ENCODE assay signal across 8 cellular contexts in the genomic region with DNA sequence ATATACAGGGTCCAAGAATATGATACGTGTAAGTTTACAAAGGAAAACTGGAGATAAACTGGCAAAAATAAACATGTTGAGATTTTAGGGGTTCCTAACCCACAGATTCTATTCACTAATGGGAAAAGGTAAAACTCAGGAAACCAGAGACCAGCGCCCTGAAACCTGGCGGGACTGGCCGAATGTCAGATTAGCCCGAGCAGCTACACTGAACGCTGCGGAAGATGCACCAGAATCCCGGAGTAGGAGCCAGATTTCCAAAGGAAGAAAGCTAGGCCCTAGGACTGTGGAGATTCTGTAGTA. TPM values are rescaled to one million over a fixed set of nuclear protein-coding genes. Genes with fewer than 3 reads are reported as not detected.
DNase-seq lines count a peak whose midpoint lies in the region; ATAC-seq and TF ChIP-seq lines count a peak whose summit lies in the region.

No MANE protein-coding gene starts in this region.

- H3K23ac ChIP-seq in H9 (ENCODE audit: insufficient read length, low read depth, low read length), result no peak overlapping the region

- peak overlapping the region; percentile 88 for H3K4me3 ChIP-seq in OCI-LY1 (ENCODE audit: low read depth, low read length, poor library complexity, severe bottlenecking)
- H3K4me3 ChIP-seq in osteoblast (ENCODE audit: insufficient read depth, low read length), result peak overlapping the region; percentile 80

- no peak overlapping the region for H2BK120ac ChIP-seq in H9 (ENCODE audit: low read depth, low read length, poor library complexity, severe bottlenecking)

- H3K36me3 ChIP-seq in ES-I3 (ENCODE audit: insufficient read depth, low read length) (peaks cover 4% of the 10 kb centered on the region; the same call in 1 of the 2 replicates), OCI-LY1 (ENCODE audit: insufficient read depth, low read length) (peaks cover 29% of the 10 kb centered on the region), osteoblast (ENCODE audit: insufficient read depth, low read length) (peaks cover 7% of the 10 kb centered on the region)

- H2BK5ac ChIP-seq in H9 (ENCODE audit: insufficient read length, low read length), result no peak overlapping the region

- peak overlapping the region; percentile 98 to 100 (median 99) for H3K27ac Mint-ChIP-seq in H9

- H3F3A ChIP-seq in OCI-LY1 (ENCODE audit: insufficient read depth, low read length), result no peaks in the 10 kb centered on the region

- peak overlapping the region; percentile 46 for H2AFZ ChIP-seq in H9 (ENCODE audit: low read length)
- peak overlapping the region; percentile 97 for H2AFZ ChIP-seq in OCI-LY1 (ENCODE audit: low read length)
- H2AFZ ChIP-seq in osteoblast (ENCODE audit: low read length), result peak overlapping the region; percentile 95

- no peak overlapping the region for H2BK12ac ChIP-seq in H9 (ENCODE audit: insufficient read length, low read depth, low read length)

- H3K56ac ChIP-seq in H9 (ENCODE audit: insufficient read length, low read depth, low read length), result no peak overlapping the region

- peaks cover 0 to 2% of the 10 kb centered on the region in 2 experiments; a peak in 2 of 5 replicates for H3K9me3 Mint-ChIP-seq in H9

- no peak overlapping the region for H3K27ac ChIP-seq in H9 (ENCODE audit: insufficient read length, low read depth, low read length)
- H3K27ac ChIP-seq in OCI-LY1 (ENCODE audit: low read depth, low read length, poor library complexity, severe bottlenecking), result peak overlapping the region; percentile 63
- peak overlapping the region; percentile 89 for H3K27ac ChIP-seq in osteoblast (ENCODE audit: low read depth, low read length)

- peak overlapping the region in 1 of 2 experiments; percentile 99; a peak in 4 of 5 replicates for H3K4me3 Mint-ChIP-seq in H9

- peaks cover 2 to 5% of the 10 kb centered on the region in 2 experiments; a peak in 2 of 4 replicates for H3K4me1 Mint-ChIP-seq in H9

- no peak overlapping the region for H4K8ac ChIP-seq in H9 (replicated peaks; ENCODE audit: insufficient read length, low read depth, low read length)

- H3K23me2 ChIP-seq in H9 (ENCODE audit: insufficient read length, low read depth, low read length, poor library complexity, severe bottlenecking), result no peaks in the 10 kb centered on the region

- H3K79me2 ChIP-seq in H9 (ENCODE audit: insufficient read depth, low read length) (peaks cover 36% of the 10 kb centered on the region), OCI-LY1 (ENCODE audit: insufficient read depth, low read length) (peaks cover 43% of the 10 kb centered on the region), osteoblast (ENCODE audit: insufficient read depth, low read length) (peaks cover 44% of the 10 kb centered on the region)

- peak overlapping the region; percentile 84 for H3K4me2 ChIP-seq in H9 (ENCODE audit: insufficient read depth, insufficient read length, low read length)
- peak overlapping the region; percentile 86 for H3K4me2 ChIP-seq in OCI-LY1 (ENCODE audit: low read length)
- peak overlapping the region; percentile 93 for H3K4me2 ChIP-seq in osteoblast (ENCODE audit: insufficient read depth, low read length)

- H3K9me2 ChIP-seq in OCI-LY1 (ENCODE audit: low read depth, low read length), result no peaks in the 10 kb centered on the region

- H2BK20ac ChIP-seq in H9 (ENCODE audit: low read depth, low read length, poor library complexity, severe bottlenecking), result no peak overlapping the region

- TF ChIP-seq CTCF in H9 (conservative IDR thresholded peaks at IDR 0.05) (no peak), OCI-LY1 (IDR thresholded peaks at IDR 0.05; ENCODE audit: low read length) (no peak), osteoblast (IDR thresholded peaks at IDR 0.05; ENCODE audit: extremely low read depth, low read depth, low read length) (no peak)

- no peak overlapping the region for H2AK5ac ChIP-seq in H9 (ENCODE audit: insufficient read length, low read length)

- no peaks in the 10 kb centered on the region; the same call in 1 of the 2 replicates for H3K27me3 Mint-ChIP-seq in H9 (ENCODE audit: low read depth)

- H4K20me1 ChIP-seq in H9 (ENCODE audit: control insufficient read depth, insufficient read depth, insufficient read length) (no peaks in the 10 kb centered on the region), OCI-LY1 (ENCODE audit: insufficient read depth, low read length) (no peaks in the 10 kb centered on the region), osteoblast (ENCODE audit: insufficient read depth, low read length) (peaks cover 13% of the 10 kb centered on the region)

- H3K27me3 ChIP-seq in H9 (ENCODE audit: insufficient read depth, low read length) (no peaks in the 10 kb centered on the region), OCI-LY1 (ENCODE audit: insufficient read depth, low read length) (no peaks in the 10 kb centered on the region), osteoblast (ENCODE audit: insufficient read depth, low read length) (no peaks in the 10 kb centered on the region)

- DNase-seq in H9 (no peak), osteoblast (ENCODE audit: insufficient read length, low spot score, missing footprints) (peak; percentile 44), NCI-H2171 treated with DMSO at 0.1 percent for 48 hours (lab: John Stamatoyannopoulos, UW) (no peak), NCI-H748 treated with DMSO at 0.1 percent for 48 hours (lab: John Stamatoyannopoulos, UW) (no peak), NAMALWA (ENCODE audit: low spot score) (no peak)

- peaks cover 2% of the 10 kb centered on the region for H3K79me1 ChIP-seq in H9 (ENCODE audit: insufficient read depth, low read depth, low read length, poor library complexity, severe bottlenecking)

- no peak overlapping the region for H3T11ph ChIP-seq in H9 (ENCODE audit: low read length)

- no peak overlapping the region for H4K91ac ChIP-seq in H9 (ENCODE audit: insufficient read length, low read depth, low read length)

- H3K9me3 ChIP-seq in ES-I3 (ENCODE audit: control insufficient read depth, insufficient read depth, low read length) (no peaks in the 10 kb centered on the region), H9 (ENCODE audit: control insufficient read depth, low read depth, low read length) (no peaks in the 10 kb centered on the region), OCI-LY1 (ENCODE audit: low read length) (no peaks in the 10 kb centered on the region), osteoblast (ENCODE audit: low read depth, low read length) (no peaks in the 10 kb centered on the region)

- no peak overlapping the region for H3K18ac ChIP-seq in H9 (ENCODE audit: insufficient read length, low read depth, low read length)

- H3K9ac ChIP-seq in ES-I3 (ENCODE audit: low read depth, low read length) (peak overlapping the region; percentile 66), H9 (ENCODE audit: extremely low read depth, insufficient read length, low read length) (peak overlapping the region; percentile 85), OCI-LY1 (ENCODE audit: low read length) (peak overlapping the region; percentile 96)

- H2BK15ac ChIP-seq in H9 (ENCODE audit: low read depth, low read length), result no peak overlapping the region

- WGBS in H9 (ENCODE audit: extremely low coverage, insufficient read length, low lambda C conversion rate), result no CpG with 5 or more reads among the region's 8 CpGs

- no peak overlapping the region for H3K4ac ChIP-seq in H9 (ENCODE audit: low read depth, low read length)

- H3K36me3 Mint-ChIP-seq in H9 (ENCODE audit: insufficient read depth in 1 of 3, low read depth in 3 of 3), result peaks cover 0 to 4% (median 0%) of the 10 kb centered on the region in 3 experiments; a peak in 3 of 7 replicates

- no peaks in the 10 kb centered on the region; the same call in 1 of the 2 replicates for H3K4me1 ChIP-seq in ES-I3 (ENCODE audit: insufficient read depth, low read length)
- H3K4me1 ChIP-seq in H9 (ENCODE audit: insufficient read depth, low read length), result no peaks in the 10 kb centered on the region; the same call in 1 of the 2 replicates
- H3K4me1 ChIP-seq in OCI-LY1 (ENCODE audit: insufficient read depth, low read length, severe bottlenecking), result peaks cover 35% of the 10 kb centered on the region
- H3K4me1 ChIP-seq in osteoblast (ENCODE audit: insufficient read depth, low read length), result peaks cover 19% of the 10 kb centered on the region

- ATAC-seq in esophagus mucosa, result peak; percentile 44

- no peak overlapping the region for H3K14ac ChIP-seq in H9 (ENCODE audit: insufficient read depth, low read length)

- peak overlapping the region; percentile 5 for H4K5ac ChIP-seq in H9 (ENCODE audit: insufficient read length, low read depth, low read length)

RNA-seq across cellular contexts. Expression of gene WDR75, which starts 0.7 kb away (rescaled TPM):
- total RNA-seq in H9 (2021) (70.6 and 80.6 TPM in 2 replicates), esophagus mucosa (24.3 TPM), osteoblast (36.2 and 37.7 TPM in 2 replicates)

Comparison
In these comparisons a context has a peak if more than half of its experiments do, and no peak if none do; other contexts are left out.
1. H2AFZ ChIP-seq: peak in every context shown above with its lines; median percentile 97 in OCI-LY1; 95 in osteoblast; 46 in H9.